31 cellular contexts compared by ENCODE assay signal in genomic region chr5:142183561-142183960, GRCh38.
"Had no signal": no experiment of that assay in that cellular context is flagged by ENCODE, and none has a peak within 500 bp of the region (broad histone marks: within the 10 kb centered on the region; RNA-seq: fewer than 3 reads in every experiment).

No MANE protein-coding gene starts in this region.

- H3K27me3 ChIP-seq: adrenal gland, ascending aorta, breast epithelium, cardiac muscle cell had no signal

- H3K4me3 Mint-ChIP-seq: activated B cell treated with CpG ODN at 0.5 μM for 24 hours; activated CD4-positive, alpha-beta memory T cell treated with anti-CD3 and anti-CD28 coated beads for 36 hours; activated naive CD4-positive, alpha-beta T cell treated with anti-CD3 and anti-CD28 coated beads for 36 hours; activated naive CD4-positive, alpha-beta T cell treated with anti-CD3 and anti-CD28 coated beads, Interleukin-2, amount 50 U/mL, for 24 hours; activated naive CD8-positive, alpha-beta T cell treated with anti-CD3 and anti-CD28 coated beads for 36 hours; activated naive CD8-positive, alpha-beta T cell treated with anti-CD3 and anti-CD28 coated beads, Interleukin-2, amount 50 U/mL, for 24 hours; activated T-cell treated with anti-CD3 and anti-CD28 coated beads, Interleukin-2, amount 50 U/mL, for 24 hours; activated T-cell treated with anti-CD3 and anti-CD28 coated beads, Interleukin-2, amount 50 U/mL, for 72 hours; brain; central memory CD8-positive, alpha-beta T cell; dendritic cell treated with granulocyte-macrophage colony-stimulating factor and Interleukin-4, amounts not matched to agents 40 ng/mL and 50 ng/mL, for 4 days; endodermal cell; T-helper 17 cell; T-helper 2 cell treated with Interferon-gamma antibody and Interleukin-4, amounts not matched to agents 5 μg/mL and 100 μg/mL, for 36 hours had no signal

- H3K4me1 Mint-ChIP-seq: activated B cell treated with CpG ODN at 0.5 μM for 24 hours; activated naive CD8-positive, alpha-beta T cell treated with anti-CD3 and anti-CD28 coated beads for 36 hours had no signal

- H3K4me3 ChIP-seq: adrenal gland, ascending aorta, breast epithelium, cardiac muscle cell, coronary artery, dorsolateral prefrontal cortex had no signal

- H3K9me3 ChIP-seq: adrenal gland, ascending aorta, breast epithelium had no signal

- H3K27me3 Mint-ChIP-seq: activated CD4-positive, alpha-beta memory T cell treated with anti-CD3 and anti-CD28 coated beads for 36 hours; activated naive CD4-positive, alpha-beta T cell treated with anti-CD3 and anti-CD28 coated beads, Interleukin-2, amount 50 U/mL, for 24 hours; activated T-cell treated with anti-CD3 and anti-CD28 coated beads, Interleukin-2, amount 50 U/mL, for 24 hours; central memory CD8-positive, alpha-beta T cell; T-helper 17 cell had no signal

- H3K27ac Mint-ChIP-seq: activated B cell treated with CpG ODN at 0.5 μM for 24 hours; activated CD4-positive, alpha-beta memory T cell treated with anti-CD3 and anti-CD28 coated beads for 36 hours; activated naive CD4-positive, alpha-beta T cell treated with anti-CD3 and anti-CD28 coated beads for 36 hours; activated naive CD4-positive, alpha-beta T cell treated with anti-CD3 and anti-CD28 coated beads, Interleukin-2, amount 50 U/mL, for 24 hours; activated naive CD8-positive, alpha-beta T cell treated with anti-CD3 and anti-CD28 coated beads for 36 hours; activated naive CD8-positive, alpha-beta T cell treated with anti-CD3 and anti-CD28 coated beads, Interleukin-2, amount 50 U/mL, for 24 hours; activated T-cell treated with anti-CD3 and anti-CD28 coated beads, Interleukin-2, amount 50 U/mL, for 24 hours; activated T-cell treated with anti-CD3 and anti-CD28 coated beads, Interleukin-2, amount 50 U/mL, for 72 hours; dendritic cell treated with granulocyte-macrophage colony-stimulating factor and Interleukin-4, amounts not matched to agents 40 ng/mL and 50 ng/mL, for 4 days; endodermal cell; T-helper 17 cell; T-helper 2 cell treated with Interferon-gamma antibody and Interleukin-4, amounts not matched to agents 5 μg/mL and 100 μg/mL, for 36 hours had no signal

- DNase-seq: activated B cell treated with CpG ODN at 0.5 μM for 24 hours; activated CD4-positive, alpha-beta memory T cell treated with anti-CD3 and anti-CD28 coated beads for 36 hours; activated CD4-positive, alpha-beta T cell treated with anti-CD3 and anti-CD28 coated beads for 48 hours; activated CD8-positive, alpha-beta memory T cell treated with anti-CD3 and anti-CD28 coated beads, Interleukin-2, amount 50 U/mL, for 48 hours; activated naive CD4-positive, alpha-beta T cell treated with anti-CD3 and anti-CD28 coated beads for 36 hours; activated naive CD8-positive, alpha-beta T cell treated with anti-CD3 and anti-CD28 coated beads for 36 hours; activated naive CD8-positive, alpha-beta T cell treated with anti-CD3 and anti-CD28 coated beads, Interleukin-2, amount 50 U/mL, for 24 hours; activated T-cell treated with anti-CD3 and anti-CD28 coated beads for 4 hours; activated T-cell treated with anti-CD3 and anti-CD28 coated beads, Interleukin-2, amount 50 U/mL, for 24 hours; activated T-cell treated with anti-CD3 and anti-CD28 coated beads, Interleukin-2, amount 50 U/mL, for 72 hours; amygdala; dorsolateral prefrontal cortex; effector memory CD4-positive, alpha-beta T cell; endodermal cell; foreskin fibroblast; T-helper 1 cell; T-helper 17 cell; T1000; WERI-Rb-1 had no signal

- H3K27ac ChIP-seq: ascending aorta, breast epithelium, cardiac muscle cell, coronary artery, dorsolateral prefrontal cortex, WERI-Rb-1 had no signal

- H3K4me1 ChIP-seq: breast epithelium had no signal

- H3K36me3 Mint-ChIP-seq: activated CD4-positive, alpha-beta memory T cell treated with anti-CD3 and anti-CD28 coated beads for 36 hours; activated naive CD4-positive, alpha-beta T cell treated with anti-CD3 and anti-CD28 coated beads, Interleukin-2, amount 50 U/mL, for 24 hours; activated naive CD8-positive, alpha-beta T cell treated with anti-CD3 and anti-CD28 coated beads for 36 hours; brain had no signal

- H3K9me3 Mint-ChIP-seq: activated B cell treated with CpG ODN at 0.5 μM for 24 hours; activated CD4-positive, alpha-beta memory T cell treated with anti-CD3 and anti-CD28 coated beads for 36 hours; activated naive CD4-positive, alpha-beta T cell treated with anti-CD3 and anti-CD28 coated beads for 36 hours; activated naive CD4-positive, alpha-beta T cell treated with anti-CD3 and anti-CD28 coated beads, Interleukin-2, amount 50 U/mL, for 24 hours; activated naive CD8-positive, alpha-beta T cell treated with anti-CD3 and anti-CD28 coated beads for 36 hours; activated naive CD8-positive, alpha-beta T cell treated with anti-CD3 and anti-CD28 coated beads, Interleukin-2, amount 50 U/mL, for 24 hours; activated T-cell treated with anti-CD3 and anti-CD28 coated beads, Interleukin-2, amount 50 U/mL, for 24 hours; activated T-cell treated with anti-CD3 and anti-CD28 coated beads, Interleukin-2, amount 50 U/mL, for 72 hours; brain; central memory CD8-positive, alpha-beta T cell; dendritic cell treated with granulocyte-macrophage colony-stimulating factor and Interleukin-4, amounts not matched to agents 40 ng/mL and 50 ng/mL, for 4 days; endodermal cell; T-helper 2 cell treated with Interferon-gamma antibody and Interleukin-4, amounts not matched to agents 5 μg/mL and 100 μg/mL, for 36 hours had no signal

- H3K36me3 ChIP-seq: adrenal gland, ascending aorta, breast epithelium, cardiac muscle cell, WERI-Rb-1 had no signal

- ATAC-seq: activated CD4-positive, CD25-positive, alpha-beta regulatory T cell treated with anti-CD3 and anti-CD28 coated beads, Interleukin-2, amount 50 U/mL, for 24 hours; activated naive CD8-positive, alpha-beta T cell treated with anti-CD3 and anti-CD28 coated beads, Interleukin-2, amount 50 U/mL, for 24 hours; activated T-cell treated with anti-CD3 and anti-CD28 coated beads, Interleukin-2, amount 50 U/mL, for 72 hours; esophagus mucosa; T-helper 17 cell had no signal
